ENCODE assay signal across 9 cellular contexts in genomic region chr12:124636138-124636968, GRCh38.
DNase-seq lines count a peak whose midpoint lies in the region; ATAC-seq, FAIRE-seq and TF ChIP-seq lines count a peak whose summit lies in the region.
"Had no signal": no experiment of that assay in that cellular context is flagged by ENCODE, and none has a peak within 500 bp of the region (broad histone marks: within the 10 kb centered on the region; RNA-seq: fewer than 3 reads in every experiment).

No MANE protein-coding gene starts in this region.

- H3K9me2 ChIP-seq in PC-9 (ENCODE audit: insufficient read depth): no peaks in the 10 kb centered on the region

- H3K4me2 ChIP-seq in DND-41 (ENCODE audit: insufficient read depth, low read length) (no peak overlapping the region), PC-9 (peak overlapping the region; percentile 64)

- H2AFZ ChIP-seq in DND-41 (ENCODE audit: low read depth, low read length) (no peak overlapping the region), PC-9 (no peak overlapping the region)

- H3K9me3 Mint-ChIP-seq in activated naive CD4-positive, alpha-beta T cell treated with anti-CD3 and anti-CD28 coated beads, Interleukin-2, amount 50 U/mL, for 24 hours: no peaks in the 10 kb centered on the region
- H3K9me3 Mint-ChIP-seq in naive thymus-derived CD8-positive, alpha-beta T cell: peaks cover 0 to 3% (median 0%) of the 10 kb centered on the region in 9 donors

- H3K27me3 Mint-ChIP-seq in activated naive CD4-positive, alpha-beta T cell treated with anti-CD3 and anti-CD28 coated beads, Interleukin-2, amount 50 U/mL, for 24 hours: no peaks in the 10 kb centered on the region
- peaks cover 0 to 6% (median 0%) of the 10 kb centered on the region in 5 donors for H3K27me3 Mint-ChIP-seq in naive thymus-derived CD8-positive, alpha-beta T cell

- H3K27ac ChIP-seq in DND-41 (ENCODE audit: low read length) (no peak overlapping the region), PC-9 (peak overlapping the region; percentile 96)
- H3K27ac ChIP-seq: tibial artery had no signal

- TF ChIP-seq CTCF in DND-41 (IDR thresholded peaks at IDR 0.05; ENCODE audit: borderline replicate concordance, extremely low read depth, low read length, poor library complexity, severe bottlenecking) (no peak), PC-9 (conservative IDR thresholded peaks at IDR 0.05) (no peak)

- intact Hi-C loops in PC-9 (cut with micrococcal nuclease; ENCODE audit: unreplicated experiment): loop anchor here (2.0 to 10.0 kb wide), 2 partner anchors 48 to 78 kb away; no protein-coding TSS in a partner anchor

- H3K79me2 ChIP-seq in DND-41 (ENCODE audit: insufficient read depth, low read length) (no peaks in the 10 kb centered on the region), PC-9 (ENCODE audit: low read depth) (no peaks in the 10 kb centered on the region)

- no peaks in the 10 kb centered on the region for H4K20me1 ChIP-seq in DND-41 (ENCODE audit: insufficient read depth, low read length)
- H4K20me1 ChIP-seq in PC-9 (ENCODE audit: insufficient read depth): no peaks in the 10 kb centered on the region

- 0 out of 3 replicates have a peak, but pooled peaks have one; percentile 39 for ATAC-seq in DND-41 (ENCODE audit: insufficient read depth, low read depth)
- ATAC-seq in naive thymus-derived CD8-positive, alpha-beta T cell: peak; percentile 32 to 72

- H3K36me3 Mint-ChIP-seq in activated naive CD4-positive, alpha-beta T cell treated with anti-CD3 and anti-CD28 coated beads, Interleukin-2, amount 50 U/mL, for 24 hours: peaks cover 3% of the 10 kb centered on the region
- H3K36me3 Mint-ChIP-seq in naive thymus-derived CD8-positive, alpha-beta T cell: no peaks in the 10 kb centered on the region

- H3K4me1 Mint-ChIP-seq in activated naive CD4-positive, alpha-beta T cell treated with anti-CD3 and anti-CD28 coated beads, Interleukin-2, amount 50 U/mL, for 24 hours: peaks cover 12% of the 10 kb centered on the region
- peaks cover 9 to 14% (median 12%) of the 10 kb centered on the region in 4 donors for H3K4me1 Mint-ChIP-seq in naive thymus-derived CD8-positive, alpha-beta T cell

- H3K27ac Mint-ChIP-seq in activated naive CD4-positive, alpha-beta T cell treated with anti-CD3 and anti-CD28 coated beads, Interleukin-2, amount 50 U/mL, for 24 hours: no peak overlapping the region
- H3K27ac Mint-ChIP-seq in naive thymus-derived CD8-positive, alpha-beta T cell: peak overlapping the region in 5 of 10 donors; percentile 11 to 71 (median 30)

- no peak overlapping the region for H3K9ac ChIP-seq in DND-41 (ENCODE audit: low read depth, low read length)

- no TSS peak for BruUV-seq in PC-9 (replicated peaks; lab: Mats Ljungman, UMichigan)

- H3K9me3 ChIP-seq in DND-41 (ENCODE audit: insufficient read depth, low read length, severe bottlenecking) (no peaks in the 10 kb centered on the region), PC-9 (ENCODE audit: insufficient read depth, low read depth) (0 out of 2 replicates have a peak, but pooled peaks cover 9% of the 10 kb centered on the region)
- H3K9me3 ChIP-seq: tibial artery had no signal

- H3K4me3 Mint-ChIP-seq in activated naive CD4-positive, alpha-beta T cell treated with anti-CD3 and anti-CD28 coated beads, Interleukin-2, amount 50 U/mL, for 24 hours: peak overlapping the region; percentile 9
- peak overlapping the region in 8 of 10 donors; percentile 17 to 77 (median 38) for H3K4me3 Mint-ChIP-seq in naive thymus-derived CD8-positive, alpha-beta T cell

- H3K4me3 ChIP-seq in DND-41 (ENCODE audit: low read depth in 1 of 2, low read length in 2 of 2) (no peak overlapping the region), PC-9 (no peak overlapping the region)
- H3K4me3 ChIP-seq: tibial artery had no signal

- CTCF ChIA-PET in PC-9 (lab: Charles Lee): no interaction called here

- H3K27me3 ChIP-seq in DND-41 (ENCODE audit: insufficient read depth, low read length, poor library complexity) (no peaks in the 10 kb centered on the region), PC-9 (ENCODE audit: insufficient read depth, low read depth) (no peaks in the 10 kb centered on the region)
- H3K27me3 ChIP-seq: tibial artery had no signal

- no peak for FAIRE-seq in GM19239 (lab: Jason Lieb, UNC)

- no peaks in the 10 kb centered on the region for H3K36me3 ChIP-seq in DND-41 (ENCODE audit: insufficient read depth, low read length)
- H3K36me3 ChIP-seq in PC-9 (ENCODE audit: low read depth): no peaks in the 10 kb centered on the region
- H3K36me3 ChIP-seq: tibial artery had no signal

- DNase-seq in DND-41 (peak; percentile 49), PC-9 (peak in 1 of 2 experiments; percentile 59), GM19239 (ENCODE audit: insufficient read length, low spot score) (no peak), iPS-NIHi7 (ENCODE audit: extremely low spot score) (no peak), Ammon's horn (ENCODE audit: low spot score) (no peak)
- DNase-seq in naive thymus-derived CD8-positive, alpha-beta T cell: peak in 9 of 10 donors; percentile 12 to 75 (median 31)
- DNase-seq in NK-92 treated with Interleukin-12 subunit alpha and Interleukin-12 subunit beta, amount 100 ng/mL, for 24 hours (lab: John Stamatoyannopoulos, UW): no peak

- POLR2A ChIA-PET in PC-9 (lab: Charles Lee; ENCODE audit: unreplicated experiment): no interaction called here
- POLR2A ChIA-PET in naive thymus-derived CD8-positive, alpha-beta T cell (lab: Charles Lee): no interaction called here

- no peaks in the 10 kb centered on the region for H3K4me1 ChIP-seq in DND-41 (ENCODE audit: insufficient read depth, low read length)
- H3K4me1 ChIP-seq in PC-9 (replicated peaks; ENCODE audit: insufficient read depth): peaks cover 93% of the 10 kb centered on the region

- peaks cover 71% of the 10 kb centered on the region for H3F3A ChIP-seq in PC-9 (ENCODE audit: insufficient read depth, low read depth)

Comparison
In these comparisons a context has a peak if more than half of its experiments do, and no peak if none do; other contexts are left out.
1. DNase-seq: peak in DND-41 (single experiment) and naive thymus-derived CD8-positive, alpha-beta T cell (9 of 10); none in GM19239 (single experiment), NK-92 treated with Interleukin-12 subunit alpha and Interleukin-12 subunit beta, amount 100 ng/mL, for 24 hours (single experiment), iPS-NIHi7 (single experiment) and Ammon's horn (single experiment).